Comparison of ENCODE assay signal across 16 cellular contexts in genomic region chr9:133492061-133493021, GRCh38. TPM values are rescaled to one million over a fixed set of nuclear protein-coding genes. Genes with fewer than 3 reads are reported as not detected.
A peak's percentile ranks its signal among the peaks of the same experiment; 100 is the strongest.
DNase-seq lines count a peak whose midpoint lies in the region; TF ChIP-seq lines count a peak whose summit lies in the region.
"Had no signal": no experiment of that assay in that cellular context is flagged by ENCODE, and none has a peak within 500 bp of the region (broad histone marks: within the 10 kb centered on the region; RNA-seq: fewer than 3 reads in every experiment).

No MANE protein-coding gene starts in this region.

- H3K4me3 ChIP-seq in breast epithelium (peak overlapping the region in 1 of 3 donors; percentile 37), coronary artery (no peak overlapping the region), mesenchymal stem cell (ENCODE audit: insufficient read depth in 1 of 2, low read depth in 1 of 2, low read length in 2 of 2) (no peak overlapping the region), uterus (no peak overlapping the region), dorsolateral prefrontal cortex (no peak overlapping the region)

- no peak overlapping the region for H4K91ac ChIP-seq in mesenchymal stem cell (ENCODE audit: low read length)

- POLR2A ChIA-PET in MCF 10A (lab: Yijun Ruan, JAX), result no interaction called here

- H3K4ac ChIP-seq in mesenchymal stem cell (ENCODE audit: low read depth in 1 of 2, low read length in 2 of 2), result no peak overlapping the region

- no peak overlapping the region for H3K9ac ChIP-seq in mesenchymal stem cell (ENCODE audit: low read length)

- CTCF ChIA-PET in MCF 10A (lab: Yijun Ruan, JAX), result interaction anchor here (0.6 kb wide), 1 partner anchor 40 kb away, joined by 5 read pairs; no protein-coding TSS in a partner anchor

- H3K27me3 ChIP-seq in breast epithelium, result peaks cover under 1 to 17% of the 10 kb centered on the region in 2 donors
- H3K27me3 ChIP-seq in mesenchymal stem cell (ENCODE audit: control insufficient read depth in 1 of 2, insufficient read depth in 1 of 2, low read length in 2 of 2), result peaks cover 13 to 67% of the 10 kb centered on the region in 2 experiments
- no peaks in the 10 kb centered on the region for H3K27me3 ChIP-seq in uterus
- H3K27me3 ChIP-seq in dorsolateral prefrontal cortex, result no peaks in the 10 kb centered on the region

- H3K36me3 ChIP-seq in breast epithelium, result no peaks in the 10 kb centered on the region
- H3K36me3 ChIP-seq in mesenchymal stem cell (ENCODE audit: control insufficient read depth in 1 of 2, insufficient read depth in 2 of 2, low read depth in 1 of 2, low read length in 2 of 2), result peaks cover 0 to 4% of the 10 kb centered on the region in 2 experiments
- no peaks in the 10 kb centered on the region for H3K36me3 ChIP-seq in uterus

- no peaks in the 10 kb centered on the region for H3K79me1 ChIP-seq in mesenchymal stem cell (replicated peaks; ENCODE audit: low read length, poor library complexity, severe bottlenecking)

- H2AK5ac ChIP-seq in mesenchymal stem cell (ENCODE audit: low read length, severe bottlenecking), result no peak overlapping the region

- no TSS peak for BruUV-seq in MCF 10A (replicated peaks; lab: Mats Ljungman, UMichigan)

- no peak overlapping the region for H2BK5ac ChIP-seq in mesenchymal stem cell (ENCODE audit: low read depth, low read length, poor library complexity, severe bottlenecking)

- H3K27me3 Mint-ChIP-seq in MCF 10A (ENCODE audit: insufficient read depth, unreplicated experiment) (peaks cover 21% of the 10 kb centered on the region), CD14-positive monocyte (ENCODE audit: low read depth in 3 of 3) (peaks cover 3 to 6% (median 5%) of the 10 kb centered on the region in 3 donors)
- H3K27me3 Mint-ChIP-seq: stimulated activated naive CD8-positive, alpha-beta T cell treated with anti-CD3 and anti-CD28 coated beads, Interleukin-15, amount 100 ng/mL, for 72 hours had no signal

- H3K9me3 Mint-ChIP-seq in MCF 10A (ENCODE audit: unreplicated experiment) (no peaks in the 10 kb centered on the region), CD14-positive monocyte (no peaks in the 10 kb centered on the region)
- H3K9me3 Mint-ChIP-seq: activated T-cell treated with anti-CD3 and anti-CD28 coated beads, Interleukin-2, amount 50 U/mL, for 24 hours; stimulated activated naive CD8-positive, alpha-beta T cell treated with anti-CD3 and anti-CD28 coated beads, Interleukin-15, amount 100 ng/mL, for 72 hours had no signal

- H3K36me3 Mint-ChIP-seq in MCF 10A (ENCODE audit: insufficient read depth, unreplicated experiment) (no peaks in the 10 kb centered on the region), CD14-positive monocyte (no peaks in the 10 kb centered on the region)

- no peak overlapping the region for H3K14ac ChIP-seq in mesenchymal stem cell (ENCODE audit: low read length in 2 of 2)

- no peak overlapping the region for H3K23ac ChIP-seq in mesenchymal stem cell (ENCODE audit: low read length in 2 of 2)

- peak overlapping the region; percentile 55 to 84 for H3K27ac ChIP-seq in breast epithelium
- peak overlapping the region; percentile 52 to 75 for H3K27ac ChIP-seq in coronary artery
- no peak overlapping the region for H3K27ac ChIP-seq in mesenchymal stem cell (ENCODE audit: low read length, poor library complexity, severe bottlenecking)
- H3K27ac ChIP-seq in uterus, result peak overlapping the region; percentile 38 to 54
- H3K27ac ChIP-seq in dorsolateral prefrontal cortex, result peak overlapping the region in 11 of 59 donors; percentile 0 to 59 (median 19)

- peak in 1 of 2 donors; percentile 46 for DNase-seq in breast epithelium (ENCODE audit: low spot score in 2 of 2)
- no peak for DNase-seq in MCF 10A (ENCODE audit: unreplicated experiment)
- DNase-seq in coronary artery (ENCODE audit: low spot score), result no peak
- no peak for DNase-seq in mesenchymal stem cell
- DNase-seq in uterus, result no peak
- DNase-seq in dorsolateral prefrontal cortex, result no peak
- no peak for DNase-seq in mesenteric fat pad (ENCODE audit: low spot score)
- no peak for DNase-seq in CD14-positive monocyte (ENCODE audit: low spot score)
- DNase-seq: activated T-cell treated with anti-CD3 and anti-CD28 coated beads, Interleukin-2, amount 50 U/mL, for 24 hours; erythroblast; NCI-H1930; stimulated activated CD4-positive, alpha-beta T cell treated with anti-CD3 and anti-CD28 coated beads, Interleukin-4, amount 100 ng/mL, for 1 hour; stimulated activated naive CD8-positive, alpha-beta T cell treated with anti-CD3 and anti-CD28 coated beads, Interleukin-15, amount 100 ng/mL, for 72 hours had no signal

- H3K4me1 Mint-ChIP-seq in MCF 10A (ENCODE audit: insufficient read depth, unreplicated experiment) (no peaks in the 10 kb centered on the region), CD14-positive monocyte (no peaks in the 10 kb centered on the region)
- H3K4me1 Mint-ChIP-seq: stimulated activated naive CD8-positive, alpha-beta T cell treated with anti-CD3 and anti-CD28 coated beads, Interleukin-15, amount 100 ng/mL, for 72 hours had no signal

- H3K4me3 Mint-ChIP-seq in MCF 10A (ENCODE audit: unreplicated experiment) (no peak overlapping the region), CD14-positive monocyte (no peak overlapping the region)
- H3K4me3 Mint-ChIP-seq: activated T-cell treated with anti-CD3 and anti-CD28 coated beads, Interleukin-2, amount 50 U/mL, for 24 hours; stimulated activated naive CD8-positive, alpha-beta T cell treated with anti-CD3 and anti-CD28 coated beads, Interleukin-15, amount 100 ng/mL, for 72 hours had no signal

- H3K9me3 ChIP-seq in breast epithelium (no peaks in the 10 kb centered on the region), mesenchymal stem cell (ENCODE audit: control insufficient read depth, low read length) (no peaks in the 10 kb centered on the region), uterus (no peaks in the 10 kb centered on the region)

- H4K8ac ChIP-seq in mesenchymal stem cell (ENCODE audit: low read length), result peak overlapping the region; percentile 21

- H2BK15ac ChIP-seq in mesenchymal stem cell (ENCODE audit: low read depth, poor library complexity, severe bottlenecking), result peak overlapping the region; percentile 34

- H2AFZ ChIP-seq in mesenchymal stem cell (ENCODE audit: low read depth, low read length), result no peak overlapping the region

- H2BK120ac ChIP-seq in mesenchymal stem cell (ENCODE audit: low read depth, low read length), result no peak overlapping the region

- intact Hi-C loops in breast epithelium (cut with DNase I; ENCODE audit: low total_unique reads), result no loop called here
- intact Hi-C loops in MCF 10A (cut with micrococcal nuclease), result no loop called here
- intact Hi-C loops in uterus (cut with DNase I; ENCODE audit: low total_unique reads), result no loop called here
- intact Hi-C loops in dorsolateral prefrontal cortex (cut with DNase I), result no loop called here
- intact Hi-C loops in CD14-positive monocyte (cut with micrococcal nuclease), result no loop called here

- TF ChIP-seq POLR2A in breast epithelium (IDR thresholded peaks at IDR 0.05), result no peak
- no peak for TF ChIP-seq POLR2A in uterus (IDR thresholded peaks at IDR 0.05)

- TF ChIP-seq CTCF in breast epithelium (IDR thresholded peaks at IDR 0.05) (no peak), MCF 10A (IDR thresholded peaks at IDR 0.05; ENCODE audit: unreplicated experiment) (no peak), coronary artery (IDR thresholded peaks at IDR 0.05) (no peak), uterus (IDR thresholded peaks at IDR 0.05) (no peak), dorsolateral prefrontal cortex (IDR thresholded peaks at IDR 0.05 in 54 of 56, conservative IDR thresholded peaks at IDR 0.05 in 2 of 56; ENCODE audit: low read depth in 1 of 56, partially characterized antibody in 56 of 56) (no peak), CD14-positive monocyte (IDR thresholded peaks at IDR 0.05) (no peak)

- H3K27ac Mint-ChIP-seq in MCF 10A (ENCODE audit: low read depth, unreplicated experiment) (no peak overlapping the region), CD14-positive monocyte (no peak overlapping the region)
- H3K27ac Mint-ChIP-seq: activated T-cell treated with anti-CD3 and anti-CD28 coated beads, Interleukin-2, amount 50 U/mL, for 24 hours; stimulated activated naive CD8-positive, alpha-beta T cell treated with anti-CD3 and anti-CD28 coated beads, Interleukin-15, amount 100 ng/mL, for 72 hours had no signal

- WGBS in mesenchymal stem cell, result 86% methylated on average over 33 of the region's 33 CpGs

- no peaks in the 10 kb centered on the region for H3K4me1 ChIP-seq in breast epithelium
- peaks cover 24% of the 10 kb centered on the region for H3K4me1 ChIP-seq in mesenchymal stem cell (ENCODE audit: control insufficient read depth, insufficient read depth, low read depth, low read length)
- H3K4me1 ChIP-seq in uterus, result no peaks in the 10 kb centered on the region

- no peak overlapping the region for H3K4me2 ChIP-seq in mesenchymal stem cell (ENCODE audit: low read length, poor library complexity, severe bottlenecking)

- H3K18ac ChIP-seq in mesenchymal stem cell (ENCODE audit: low read depth in 1 of 2, low read length in 2 of 2), result peak overlapping the region in 1 of 2 experiments; percentile 5

- peak overlapping the region in 1 of 2 experiments; percentile 31 for H2BK12ac ChIP-seq in mesenchymal stem cell (ENCODE audit: low read length in 2 of 2)

RNA-seq across cellular contexts. Expression of gene SLC2A6, which starts 13.4 kb away (rescaled TPM):
- 1 to 10 TPM; 1.8 to 2.0 (median 1.8) TPM for total RNA-seq in breast epithelium
- 0.32 and 0.42 TPM in 2 replicates for total RNA-seq in MCF 10A (2022)
- polyA plus RNA-seq in mesenchymal stem cell (2013, experiment 1 of 2), result 29.4 TPM
- polyA plus RNA-seq in mesenchymal stem cell (2013, experiment 2 of 2), result 28.2 TPM
- 10 to 100 TPM in 1 of 4 donors, 1 to 10 TPM in 1, under 1 TPM in 2; 0.26 to 11.5 (median 2.1) TPM for total RNA-seq in uterus
- total RNA-seq in dorsolateral prefrontal cortex, result 10 to 100 TPM; 14.8 to 39.2 (median 25.7) TPM
- 3.9 TPM for total RNA-seq in mesenteric fat pad
- 10 to 100 TPM; 43.2 to 60.4 TPM for polyA plus RNA-seq in CD14-positive monocyte

RNA-seq across cellular contexts. Expression of gene MYMK, which starts 32.4 kb away (rescaled TPM):
- not detected for total RNA-seq in breast epithelium
- total RNA-seq in MCF 10A (2022), result not detected in 2 replicates
- not detected for polyA plus RNA-seq in mesenchymal stem cell (2013, experiment 1 of 2)
- not detected for polyA plus RNA-seq in mesenchymal stem cell (2013, experiment 2 of 2)
- not detected for total RNA-seq in uterus
- 1 to 10 TPM in 5 of 120 experiments, under 1 TPM in 14, not detected in 101; 0.39 to 3.1 (median 0.75) TPM for total RNA-seq in dorsolateral prefrontal cortex
- total RNA-seq in mesenteric fat pad, result not detected
- polyA plus RNA-seq in CD14-positive monocyte, result not detected
- total RNA-seq: astrocyte, omental fat pad had no signal

RNA-seq across cellular contexts. Expression of gene CACFD1, which starts 32.6 kb away (rescaled TPM):
- total RNA-seq in breast epithelium (10 to 100 TPM in 2 of 3 donors, 1 to 10 TPM in 1; 5.0 to 19.5 (median 13.4) TPM), MCF 10A (2022) (1.5 and 3.4 TPM in 2 replicates), uterus (10 to 100 TPM in 1 of 4 donors, 1 to 10 TPM in 3; 2.3 to 21.6 (median 5.2) TPM), dorsolateral prefrontal cortex (10 to 100 TPM; 12.0 to 29.6 (median 18.7) TPM), mesenteric fat pad (9.3 TPM)
- 6.9 TPM for polyA plus RNA-seq in mesenchymal stem cell (2013, experiment 1 of 2)
- 6.9 TPM for polyA plus RNA-seq in mesenchymal stem cell (2013, experiment 2 of 2)
- 1 to 10 TPM; 5.0 to 5.1 TPM for polyA plus RNA-seq in CD14-positive monocyte

RNA-seq across cellular contexts. Expression of gene ADAMTSL2, which starts 42.2 kb away (rescaled TPM):
- under 1 TPM; 0.33 to 0.80 (median 0.44) TPM for total RNA-seq in breast epithelium
- total RNA-seq in MCF 10A (2022), result not detected in 2 replicates
- polyA plus RNA-seq in mesenchymal stem cell (2013, experiment 1 of 2), result 0.22 TPM
- polyA plus RNA-seq in mesenchymal stem cell (2013, experiment 2 of 2), result 0.21 TPM
- 1 to 10 TPM in 2 of 4 donors, under 1 TPM in 1, not detected in 1; 0.26 to 3.0 (median 2.4) TPM for total RNA-seq in uterus
- 10 to 100 TPM in 118 of 120 experiments, 1 to 10 TPM in 2; 9.6 to 24.0 (median 15.4) TPM for total RNA-seq in dorsolateral prefrontal cortex
- 2.5 TPM for total RNA-seq in mesenteric fat pad
- polyA plus RNA-seq in CD14-positive monocyte, result not detected
- total RNA-seq: G401 had no signal
